18 cellular contexts compared by ENCODE assay signal in the genomic region with DNA sequence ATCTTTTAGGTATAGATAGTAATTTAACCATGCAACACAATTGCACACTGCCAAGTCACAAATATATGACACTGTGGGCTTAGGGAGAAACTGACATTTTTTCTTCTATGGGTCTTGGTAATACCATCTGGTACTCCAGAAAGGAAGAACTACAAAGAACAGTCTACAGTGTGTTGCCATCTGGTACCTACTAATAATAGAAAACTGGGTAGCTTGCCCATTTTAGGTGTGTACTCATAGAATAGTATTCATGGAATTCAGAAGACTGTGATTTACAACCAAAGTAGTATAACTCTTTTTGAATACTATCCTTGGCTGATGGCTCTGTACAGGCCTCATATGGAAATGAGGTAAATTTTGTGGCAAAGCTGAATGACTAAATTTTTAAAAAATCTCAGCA.
"Had no signal": no experiment of that assay in that cellular context is flagged by ENCODE, and none has a peak within 500 bp of the region (broad histone marks: within the 10 kb centered on the region; RNA-seq: fewer than 3 reads in every experiment).

No MANE protein-coding gene starts in this region.

- FAIRE-seq: keratinocyte had no signal

- H3K36me3 Mint-ChIP-seq: activated naive CD4-positive, alpha-beta T cell treated with anti-CD3 and anti-CD28 coated beads, Interleukin-2, amount 50 U/mL, for 24 hours; natural killer cell treated with Interleukin-12 subunit alpha and Interleukin-12 subunit beta and Interleukin-15 and Interleukin-18, amount 100 ng/mL, for 72 hours; stimulated activated memory B cell treated with anti-CD40 and anti-IgM and Interleukin-4, amounts not matched to agents 10 μg/mL and 1 μg/mL and 100 μg/mL, for 72 hours had no signal

- H3K79me2 ChIP-seq: parathyroid adenoma had no signal

- H3K4me1 Mint-ChIP-seq: activated naive CD4-positive, alpha-beta T cell treated with anti-CD3 and anti-CD28 coated beads, Interleukin-2, amount 50 U/mL, for 24 hours; stimulated activated memory B cell treated with anti-CD40 and anti-IgM and Interleukin-4, amounts not matched to agents 10 μg/mL and 1 μg/mL and 100 μg/mL, for 72 hours had no signal

- H2AFZ ChIP-seq: parathyroid adenoma had no signal

- H3K4me3 ChIP-seq: adrenal gland, lower lobe of right lung, sigmoid colon, spleen, upper lobe of right lung had no signal

- H3K27me3 ChIP-seq: adrenal gland, neutrophil, sigmoid colon, spleen, upper lobe of right lung had no signal

- H3K9me3 ChIP-seq: adrenal gland, lower lobe of right lung, neutrophil, sigmoid colon, upper lobe of right lung had no signal

- ATAC-seq: effector memory CD8-positive, alpha-beta T cell; lower lobe of right lung; natural killer cell treated with Interleukin-12 subunit alpha and Interleukin-12 subunit beta and Interleukin-15 and Interleukin-18, amount 100 ng/mL, for 72 hours; stimulated activated memory B cell treated with anti-CD40 and anti-IgM and Interleukin-4, amounts not matched to agents 10 μg/mL and 1 μg/mL and 100 μg/mL, for 72 hours; upper lobe of right lung had no signal

- H3K27ac Mint-ChIP-seq: activated naive CD4-positive, alpha-beta T cell treated with anti-CD3 and anti-CD28 coated beads, Interleukin-2, amount 50 U/mL, for 24 hours; effector memory CD8-positive, alpha-beta T cell; natural killer cell treated with Interleukin-12 subunit alpha and Interleukin-12 subunit beta and Interleukin-15 and Interleukin-18, amount 100 ng/mL, for 72 hours; stimulated activated memory B cell treated with anti-CD40 and anti-IgM and Interleukin-4, amounts not matched to agents 10 μg/mL and 1 μg/mL and 100 μg/mL, for 72 hours had no signal

- H3K27ac ChIP-seq: adrenal gland, lower lobe of right lung, neutrophil, parathyroid adenoma, sigmoid colon, spleen, upper lobe of right lung, WERI-Rb-1 had no signal

- H3K4me3 Mint-ChIP-seq: activated naive CD4-positive, alpha-beta T cell treated with anti-CD3 and anti-CD28 coated beads, Interleukin-2, amount 50 U/mL, for 24 hours; effector memory CD8-positive, alpha-beta T cell; natural killer cell treated with Interleukin-12 subunit alpha and Interleukin-12 subunit beta and Interleukin-15 and Interleukin-18, amount 100 ng/mL, for 72 hours; stimulated activated memory B cell treated with anti-CD40 and anti-IgM and Interleukin-4, amounts not matched to agents 10 μg/mL and 1 μg/mL and 100 μg/mL, for 72 hours had no signal

- H3K9me3 Mint-ChIP-seq: activated naive CD4-positive, alpha-beta T cell treated with anti-CD3 and anti-CD28 coated beads, Interleukin-2, amount 50 U/mL, for 24 hours; stimulated activated memory B cell treated with anti-CD40 and anti-IgM and Interleukin-4, amounts not matched to agents 10 μg/mL and 1 μg/mL and 100 μg/mL, for 72 hours had no signal

- H3K36me3 ChIP-seq: adrenal gland, lower lobe of right lung, neutrophil, sigmoid colon, spleen, upper lobe of right lung, WERI-Rb-1 had no signal

- H3K4me1 ChIP-seq: adrenal gland, lower lobe of right lung, parathyroid adenoma, sigmoid colon, spleen, upper lobe of right lung had no signal

- H3K9ac ChIP-seq: parathyroid adenoma had no signal

- DNase-seq: activated CD4-positive, alpha-beta T cell treated with anti-CD3 and anti-CD28 coated beads for 1 hour; activated gamma-delta T cell; adrenal gland; effector memory CD8-positive, alpha-beta T cell; foreskin melanocyte; hypothalamus; lower lobe of right lung; sigmoid colon; spleen; stimulated activated CD4-positive, alpha-beta T cell treated with anti-CD3 and anti-CD28 coated beads, Interleukin-4, amount 100 ng/mL, for 4 hours; upper lobe of right lung; WERI-Rb-1 had no signal

- H3K27me3 Mint-ChIP-seq: activated naive CD4-positive, alpha-beta T cell treated with anti-CD3 and anti-CD28 coated beads, Interleukin-2, amount 50 U/mL, for 24 hours; effector memory CD8-positive, alpha-beta T cell; natural killer cell treated with Interleukin-12 subunit alpha and Interleukin-12 subunit beta and Interleukin-15 and Interleukin-18, amount 100 ng/mL, for 72 hours; stimulated activated memory B cell treated with anti-CD40 and anti-IgM and Interleukin-4, amounts not matched to agents 10 μg/mL and 1 μg/mL and 100 μg/mL, for 72 hours had no signal
